Comparison of ENCODE assay signal across 9 cellular contexts in genomic region chr3:193240436-193240849, GRCh38. TPM values are rescaled to one million over a fixed set of nuclear protein-coding genes. Genes with fewer than 3 reads are reported as not detected.
A peak's percentile ranks its signal among the peaks of the same experiment; 100 is the strongest.
DNase-seq lines count a peak whose midpoint lies in the region; ATAC-seq and TF ChIP-seq lines count a peak whose summit lies in the region.
"Had no signal": no experiment of that assay in that cellular context is flagged by ENCODE, and none has a peak within 500 bp of the region (broad histone marks: within the 10 kb centered on the region; RNA-seq: fewer than 3 reads in every experiment).

No MANE protein-coding gene starts in this region.

- H3K27ac ChIP-seq in lung (ENCODE audit: low read depth in 1 of 2, low read length in 1 of 2) (peak overlapping the region in 1 of 2 donors; percentile 93), vagina (no peak overlapping the region)
- H3K27ac ChIP-seq: HL-60 had no signal

- DNase-seq in Right ventricle myocardium inferior (ENCODE audit: missing footprints) (no peak), cardiac septum (ENCODE audit: low spot score) (no peak), choroid plexus epithelial cell (ENCODE audit: low read depth) (peak; percentile 2), lung (ENCODE audit: low spot score) (no peak), vagina (ENCODE audit: extremely low spot score in 2 of 2) (no peak), foreskin melanocyte (no peak), NCI-H2107 (lab: John Stamatoyannopoulos, UW) (no peak)

- H3K36me3 ChIP-seq in lung (ENCODE audit: control insufficient read depth in 2 of 2, insufficient read depth in 2 of 2, low read length in 2 of 2) (no peaks in the 10 kb centered on the region), vagina (no peaks in the 10 kb centered on the region)

- TF ChIP-seq CTCF in choroid plexus epithelial cell (conservative IDR thresholded peaks at IDR 0.05; ENCODE audit: low read depth, low read length) (no peak), lung (IDR thresholded peaks at IDR 0.05; ENCODE audit: control extremely low read depth, extremely low read depth) (no peak), vagina (IDR thresholded peaks at IDR 0.05) (no peak)

- intact Hi-C loops in Right ventricle myocardium inferior (cut with DNase I) (loop anchor here (5.0 kb wide), 1 partner anchor 72 kb away; no protein-coding TSS in a partner anchor), cardiac septum (cut with DNase I) (loop anchor here (10.0 kb wide), 1 partner anchor 416 kb away; no protein-coding TSS in a partner anchor), vagina (cut with DNase I) (no loop called here)

- H3K27me3 ChIP-seq in lung (ENCODE audit: control insufficient read depth, insufficient read depth) (no peaks in the 10 kb centered on the region), vagina (no peaks in the 10 kb centered on the region)

- H3K9me3 ChIP-seq in lung (ENCODE audit: control insufficient read depth in 2 of 2, insufficient read depth in 1 of 2, low read length in 1 of 2) (peaks cover 0 to 6% of the 10 kb centered on the region in 2 donors), vagina (no peaks in the 10 kb centered on the region)

- ATAC-seq in Right ventricle myocardium inferior: peak; percentile 25
- no peak for ATAC-seq in lung (ENCODE audit: insufficient read depth, low FRiP score)
- no peak for ATAC-seq in HG03139 (IDR thresholded peaks at IDR 0.05; ENCODE audit: unreplicated experiment)

- TF ChIP-seq POLR2A in vagina (IDR thresholded peaks at IDR 0.05): no peak

- WGBS in lung, 2 donors: 3 to 7% methylated on average over 9 of the region's 9 CpGs

- H3K4me3 ChIP-seq in choroid plexus epithelial cell (ENCODE audit: low read depth, low read length) (peak overlapping the region; percentile 52), lung (peak overlapping the region; percentile 41), vagina (peak overlapping the region; percentile 42 to 46)

- peaks cover 0 to 3% of the 10 kb centered on the region in 2 donors for H3K4me1 ChIP-seq in lung (ENCODE audit: control insufficient read depth in 2 of 2, insufficient read depth in 2 of 2, low read length in 2 of 2)
- H3K4me1 ChIP-seq in vagina: peaks cover 8% of the 10 kb centered on the region

RNA-seq across cellular contexts. Expression of gene PLAAT1, which starts 0.6 kb away (rescaled TPM):
- 4.2 TPM for total RNA-seq in Right ventricle myocardium inferior
- 9.2 TPM for total RNA-seq in cardiac septum
- under 1 TPM; 0.31 to 0.86 TPM for total RNA-seq in lung
- under 1 TPM; 0.13 to 0.18 TPM for polyA plus RNA-seq in lung
- total RNA-seq in vagina: not detected
